8 cellular contexts compared by ENCODE assay signal in the genomic region with DNA sequence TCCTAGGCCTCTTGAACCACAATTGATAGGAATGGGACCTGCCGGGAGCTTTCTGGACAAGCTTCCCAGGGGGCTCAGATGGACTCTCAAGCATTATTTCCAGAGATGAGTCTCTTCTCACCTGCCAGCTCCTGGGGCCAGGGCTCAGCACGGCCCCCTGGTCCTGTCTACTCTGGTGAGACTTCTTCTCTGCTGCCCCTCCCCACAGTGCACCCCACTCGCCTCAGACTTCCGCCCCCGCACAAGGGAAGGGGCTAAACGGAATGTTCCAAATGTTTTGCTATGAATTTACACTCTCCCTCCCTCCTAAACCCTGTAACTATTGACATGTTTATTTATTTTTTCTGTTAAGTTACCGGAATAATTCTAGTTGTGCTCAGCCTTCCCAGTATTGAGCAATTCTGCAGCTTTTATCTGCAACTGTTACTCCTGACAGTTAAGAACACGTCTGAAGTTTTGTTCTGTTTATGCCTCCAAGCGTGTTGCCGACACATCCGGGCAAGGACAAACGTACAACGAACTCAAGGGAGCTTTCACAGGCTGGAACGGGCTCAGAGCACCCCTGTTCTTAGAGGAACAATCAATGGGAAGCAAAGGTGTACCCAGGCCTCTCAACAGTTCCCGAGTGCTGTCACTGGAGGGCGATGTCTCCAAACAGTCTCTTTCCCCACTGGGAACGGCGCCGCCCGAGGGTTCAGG. TPM values are rescaled to one million over a fixed set of nuclear protein-coding genes. Genes with fewer than 3 reads are reported as not detected.
DNase-seq lines count a peak whose midpoint lies in the region; ATAC-seq lines count a peak whose summit lies in the region.

No MANE protein-coding gene starts in this region.

- H3K27me3 Mint-ChIP-seq in activated T-helper 2 cell treated with anti-CD3 and anti-CD28 coated beads, Interferon-gamma antibody, Interleukin-2, Interleukin-4, amounts not matched to agents 10 μg/mL and 5 μg/mL and 100 μg/mL, durations not matched to agents 14 hours and 24 hours and 36 hours (ENCODE audit: low read depth) = peaks cover 20% of the 10 kb centered on the region

- no peaks in the 10 kb centered on the region for H3K9me3 Mint-ChIP-seq in activated T-helper 2 cell treated with anti-CD3 and anti-CD28 coated beads, Interferon-gamma antibody, Interleukin-2, Interleukin-4, amounts not matched to agents 10 μg/mL and 5 μg/mL and 100 μg/mL, durations not matched to agents 14 hours and 24 hours and 36 hours

- ATAC-seq in GM19452 (IDR thresholded peaks at IDR 0.05; ENCODE audit: unreplicated experiment) (peak; percentile 77), HG03378 (IDR thresholded peaks at IDR 0.05; ENCODE audit: unreplicated experiment) (peak; percentile 80)

- no peak overlapping the region for H3K27ac Mint-ChIP-seq in activated T-helper 2 cell treated with anti-CD3 and anti-CD28 coated beads, Interferon-gamma antibody, Interleukin-2, Interleukin-4, amounts not matched to agents 10 μg/mL and 5 μg/mL and 100 μg/mL, durations not matched to agents 14 hours and 24 hours and 36 hours

- DNase-seq in Daoy (ENCODE audit: low read depth) = peak; percentile 73
- DNase-seq in NCI-H82 (lab: John Stamatoyannopoulos, UW) = peak; percentile 74
- peak; percentile 37 for DNase-seq in activated T-helper 2 cell treated with anti-CD3 and anti-CD28 coated beads, Interferon-gamma antibody, Interleukin-2, Interleukin-4, amounts not matched to agents 10 μg/mL and 5 μg/mL and 100 μg/mL, durations not matched to agents 14 hours and 24 hours and 36 hours (ENCODE audit: low spot score)
- DNase-seq in globus pallidus (ENCODE audit: low spot score) = peak; percentile 29
- DNase-seq in posterior cingulate gyrus = peak; percentile 46 to 94 (median 73)
- no peak for DNase-seq in cortex of kidney (lab: John Stamatoyannopoulos, UW)

- intact Hi-C loops in activated T-helper 2 cell treated with anti-CD3 and anti-CD28 coated beads, Interferon-gamma antibody, Interleukin-2, Interleukin-4, amounts not matched to agents 10 μg/mL and 5 μg/mL and 100 μg/mL, durations not matched to agents 14 hours and 24 hours and 36 hours (cut with micrococcal nuclease) = loop anchor here (1.0 to 5.0 kb wide), 5 partner anchors 38 to 254 kb away; a partner anchor contains a TSS
- intact Hi-C loops in posterior cingulate gyrus (cut with DNase I) = loop anchor here (1.0 kb wide), 1 partner anchor 253 kb away; no protein-coding TSS in a partner anchor

- no peaks in the 10 kb centered on the region for H3K36me3 Mint-ChIP-seq in activated T-helper 2 cell treated with anti-CD3 and anti-CD28 coated beads, Interferon-gamma antibody, Interleukin-2, Interleukin-4, amounts not matched to agents 10 μg/mL and 5 μg/mL and 100 μg/mL, durations not matched to agents 14 hours and 24 hours and 36 hours (ENCODE audit: low read depth)

- no peak overlapping the region for H3K4me3 Mint-ChIP-seq in activated T-helper 2 cell treated with anti-CD3 and anti-CD28 coated beads, Interferon-gamma antibody, Interleukin-2, Interleukin-4, amounts not matched to agents 10 μg/mL and 5 μg/mL and 100 μg/mL, durations not matched to agents 14 hours and 24 hours and 36 hours (ENCODE audit: low read depth)

- H3K4me1 Mint-ChIP-seq in activated T-helper 2 cell treated with anti-CD3 and anti-CD28 coated beads, Interferon-gamma antibody, Interleukin-2, Interleukin-4, amounts not matched to agents 10 μg/mL and 5 μg/mL and 100 μg/mL, durations not matched to agents 14 hours and 24 hours and 36 hours (ENCODE audit: low read depth) = peaks cover 19% of the 10 kb centered on the region

RNA-seq across cellular contexts. Expression of a gene that starts 55.2 kb away (rescaled TPM):
- total RNA-seq in Daoy (2014; rRNA removed; shearing (Covaris generic)) = 5.0 and 5.9 TPM in 2 replicates
- total RNA-seq in activated T-helper 2 cell treated with anti-CD3 and anti-CD28 coated beads, Interferon-gamma antibody, Interleukin-2, Interleukin-4, amounts not matched to agents 10 μg/mL and 5 μg/mL and 100 μg/mL, durations not matched to agents 14 hours and 24 hours and 36 hours = 26.3 and 26.9 TPM in 2 replicates
